Comparison of ENCODE assay signal across 35 cellular contexts in the genomic region with DNA sequence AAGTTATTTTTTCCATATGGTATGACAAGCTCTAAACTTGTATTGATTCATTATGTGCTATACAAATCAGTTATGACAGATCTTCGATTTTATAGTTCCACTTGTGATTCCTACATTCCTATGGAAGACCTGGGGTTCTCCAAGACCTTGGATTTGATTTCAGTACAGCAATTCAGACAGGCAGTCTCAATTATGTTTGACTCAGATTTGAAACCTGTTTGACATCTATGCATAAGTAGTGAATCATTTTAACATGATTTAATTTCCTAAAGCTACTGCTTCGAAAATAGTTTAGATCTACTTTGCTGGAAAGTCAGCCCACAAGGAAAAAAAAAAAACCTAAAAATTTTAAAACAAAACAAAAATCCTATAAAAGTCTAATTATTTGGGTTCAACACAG.
"Had no signal": no experiment of that assay in that cellular context is flagged by ENCODE, and none has a peak within 500 bp of the region (broad histone marks: within the 10 kb centered on the region; RNA-seq: fewer than 3 reads in every experiment).

No MANE protein-coding gene starts in this region.

- ATAC-seq: body of pancreas; heart left ventricle; left lung; lower lobe of right lung; natural killer cell; psoas muscle; stimulated activated memory B cell treated with anti-CD40 and anti-IgM and Interleukin-4, amounts not matched to agents 10 μg/mL and 1 μg/mL and 100 μg/mL, for 72 hours had no signal

- H3K27me3 Mint-ChIP-seq: activated B cell treated with CpG ODN at 0.5 μM for 24 hours; activated naive CD8-positive, alpha-beta T cell; stimulated activated memory B cell treated with anti-CD40 and anti-IgM and Interleukin-4, amounts not matched to agents 10 μg/mL and 1 μg/mL and 100 μg/mL, for 72 hours had no signal

- H3K9ac ChIP-seq: neural progenitor cell, parathyroid adenoma had no signal

- H3K9me3 ChIP-seq: adrenal gland, body of pancreas, heart left ventricle, lower lobe of right lung, psoas muscle, sigmoid colon, stomach, thyroid gland, upper lobe of left lung, vagina had no signal

- FAIRE-seq: small intestine had no signal

- H2AFZ ChIP-seq: neural progenitor cell, parathyroid adenoma had no signal

- H3K36me3 Mint-ChIP-seq: activated naive CD8-positive, alpha-beta T cell; natural killer cell; neural progenitor cell; stimulated activated memory B cell treated with anti-CD40 and anti-IgM and Interleukin-4, amounts not matched to agents 10 μg/mL and 1 μg/mL and 100 μg/mL, for 72 hours had no signal

- H3K4me3 Mint-ChIP-seq: activated B cell treated with CpG ODN at 0.5 μM for 24 hours; activated naive CD8-positive, alpha-beta T cell; natural killer cell; neural progenitor cell; stimulated activated memory B cell treated with anti-CD40 and anti-IgM and Interleukin-4, amounts not matched to agents 10 μg/mL and 1 μg/mL and 100 μg/mL, for 72 hours had no signal

- H3K4me3 ChIP-seq: adrenal gland, body of pancreas, cardiac muscle cell, coronary artery, dorsolateral prefrontal cortex, heart left ventricle, left lung, lower lobe of right lung, neural progenitor cell, psoas muscle, sigmoid colon, stomach, thyroid gland, upper lobe of left lung, vagina had no signal

- H3K4me1 Mint-ChIP-seq: activated B cell treated with CpG ODN at 0.5 μM for 24 hours; natural killer cell; neural progenitor cell; stimulated activated memory B cell treated with anti-CD40 and anti-IgM and Interleukin-4, amounts not matched to agents 10 μg/mL and 1 μg/mL and 100 μg/mL, for 72 hours had no signal

- H3K27ac ChIP-seq: adrenal gland, body of pancreas, cardiac muscle cell, coronary artery, dorsolateral prefrontal cortex, heart left ventricle, left lung, lower lobe of right lung, neural progenitor cell, parathyroid adenoma, psoas muscle, sigmoid colon, stomach, thyroid gland, upper lobe of left lung, vagina had no signal

- H3K4me1 ChIP-seq: adrenal gland, body of pancreas, heart left ventricle, left lung, lower lobe of right lung, neural progenitor cell, parathyroid adenoma, psoas muscle, sigmoid colon, stomach, thyroid gland, upper lobe of left lung, vagina had no signal

- H3K36me3 ChIP-seq: adrenal gland, cardiac muscle cell, heart left ventricle, left lung, lower lobe of right lung, neural progenitor cell, sigmoid colon, stomach, thyroid gland, upper lobe of left lung, vagina had no signal

- H3K4me2 ChIP-seq: neural progenitor cell had no signal

- H3K27me3 ChIP-seq: adrenal gland, body of pancreas, cardiac muscle cell, dorsolateral prefrontal cortex, heart left ventricle, left lung, neural progenitor cell, sigmoid colon, stomach, thyroid gland, upper lobe of left lung, vagina had no signal

- DNase-seq: activated B cell treated with CpG ODN at 0.5 μM for 24 hours; activated CD4-positive, alpha-beta T cell treated with anti-CD3 and anti-CD28 coated beads, Interleukin-2, amount 50 U/mL, for 1 hour; activated effector memory CD4-positive, alpha-beta T cell treated with Interleukin-2 at 50 U/mL for 16 hours; activated naive CD4-positive, alpha-beta T cell treated with Interleukin-2 at 50 U/mL for 16 hours; activated T-cell treated with anti-CD3 and anti-CD28 coated beads for 4 hours; adrenal gland; aorta; body of pancreas; dorsolateral prefrontal cortex; effector memory CD4-positive, alpha-beta T cell; erythroblast; foreskin fibroblast; heart left ventricle; kidney glomerular epithelial cell; left lung; lower lobe of right lung; natural killer cell; occipital lobe; psoas muscle; sigmoid colon; small intestine; stimulated activated CD4-positive, alpha-beta T cell treated with anti-CD3 and anti-CD28 coated beads, Interleukin-1b, Interleukin-23, amount 100 ng/mL, for 48 hours; stimulated activated CD4-positive, alpha-beta T cell treated with anti-CD3 and anti-CD28 coated beads, Interleukin-4, amount 100 ng/mL, for 4 hours; stimulated activated CD8-positive, alpha-beta memory T cell treated with anti-CD3 and anti-CD28 coated beads, Interleukin-4, amount 100 ng/mL, for 48 hours; stomach; T-helper 2 cell; thyroid gland; upper lobe of left lung had no signal

- H3K79me2 ChIP-seq: parathyroid adenoma had no signal

- H3K27ac Mint-ChIP-seq: activated B cell treated with CpG ODN at 0.5 μM for 24 hours; activated naive CD8-positive, alpha-beta T cell; natural killer cell; neural progenitor cell; stimulated activated memory B cell treated with anti-CD40 and anti-IgM and Interleukin-4, amounts not matched to agents 10 μg/mL and 1 μg/mL and 100 μg/mL, for 72 hours had no signal
